Comparison of ENCODE assay signal across 8 cellular contexts in genomic region chr9:117644133-117644532, GRCh38.
DNase-seq lines count a peak whose midpoint lies in the region; ATAC-seq and TF ChIP-seq lines count a peak whose summit lies in the region.

No MANE protein-coding gene starts in this region.

- H3K9ac ChIP-seq in SU-DHL-6 (ENCODE audit: low read length) = no peak overlapping the region

- no peaks in the 10 kb centered on the region for H3K9me3 ChIP-seq in SU-DHL-6 (ENCODE audit: insufficient read depth, low read length)
- no peaks in the 10 kb centered on the region for H3K9me3 ChIP-seq in stomach
- H3K9me3 ChIP-seq in A673 (ENCODE audit: low read depth, low read length, poor library complexity, severe bottlenecking) = no peaks in the 10 kb centered on the region

- no peaks in the 10 kb centered on the region for H3F3A ChIP-seq in SU-DHL-6 (ENCODE audit: insufficient read depth)

- intact Hi-C loops in stomach (cut with DNase I; ENCODE audit: low total_unique reads) = no loop called here
- intact Hi-C loops in A673 (cut with micrococcal nuclease; ENCODE audit: unreplicated experiment) = loop anchor here (2.0 to 10.0 kb wide), 2 partner anchors 531 to 1721 kb away; no protein-coding TSS in a partner anchor

- H3K4me2 ChIP-seq in SU-DHL-6 (ENCODE audit: low read depth, low read length, poor library complexity, severe bottlenecking) = peak overlapping the region; percentile 4

- H3K27ac Mint-ChIP-seq in T-helper 2 cell treated with Interferon-gamma antibody and Interleukin-4, amounts not matched to agents 5 μg/mL and 100 μg/mL, for 36 hours = no peak overlapping the region

- H3K27me3 ChIP-seq in SU-DHL-6 (ENCODE audit: low read length) (no peaks in the 10 kb centered on the region), stomach (peaks cover 0 to 24% (median 0%) of the 10 kb centered on the region in 3 donors), A673 (replicated peaks; ENCODE audit: insufficient read depth, low read depth, low read length, poor library complexity) (peaks cover 54% of the 10 kb centered on the region)

- WGBS in stomach, 5 donors = 24 to 44% (median 32%) methylated on average over 3 of the region's 3 CpGs

- H3K27ac ChIP-seq in SU-DHL-6 (ENCODE audit: low read depth, low read length) (no peak overlapping the region), stomach (peak overlapping the region in 4 of 5 donors; percentile 39 to 68 (median 56)), A673 (ENCODE audit: low read depth, low read length, poor library complexity, severe bottlenecking) (no peak overlapping the region)

- H2AFZ ChIP-seq in SU-DHL-6 (ENCODE audit: low read depth, low read length, severe bottlenecking) = no peak overlapping the region

- CTCF ChIA-PET in A673 (lab: Charles Lee) = no interaction called here

- peak overlapping the region; percentile 13 for H3K4me3 Mint-ChIP-seq in T-helper 2 cell treated with Interferon-gamma antibody and Interleukin-4, amounts not matched to agents 5 μg/mL and 100 μg/mL, for 36 hours

- peaks cover 15% of the 10 kb centered on the region for H3K27me3 Mint-ChIP-seq in T-helper 2 cell treated with Interferon-gamma antibody and Interleukin-4, amounts not matched to agents 5 μg/mL and 100 μg/mL, for 36 hours (ENCODE audit: low read depth)

- no peaks in the 10 kb centered on the region for H4K20me1 ChIP-seq in SU-DHL-6 (ENCODE audit: low read depth, low read length)

- no peaks in the 10 kb centered on the region for H3K79me2 ChIP-seq in SU-DHL-6 (ENCODE audit: insufficient read depth, low read length)

- peak; percentile 15 for ATAC-seq in HG03103 (IDR thresholded peaks at IDR 0.05; ENCODE audit: low read depth, unreplicated experiment)

- TF ChIP-seq CTCF in SU-DHL-6 (IDR thresholded peaks at IDR 0.05; ENCODE audit: insufficient read depth, low read length, poor library complexity, severe bottlenecking) (no peak), stomach (IDR thresholded peaks at IDR 0.05) (no peak), A673 (conservative IDR thresholded peaks at IDR 0.05; ENCODE audit: low read depth, low read length) (no peak)

- POLR2A ChIA-PET in A673 (lab: Charles Lee; ENCODE audit: low non-redundant PET) = no interaction called here

- BruUV-seq in A673 (replicated peaks; lab: Mats Ljungman, UMichigan) = no TSS peak

- H3K4me3 ChIP-seq in SU-DHL-6 (ENCODE audit: insufficient read depth, low read length, poor library complexity, severe bottlenecking) = no peak overlapping the region
- H3K4me3 ChIP-seq in stomach = peak overlapping the region; percentile 18 to 23 (median 22)
- no peak overlapping the region for H3K4me3 ChIP-seq in A673 (ENCODE audit: low read depth, low read length, poor library complexity, severe bottlenecking)

- no peaks in the 10 kb centered on the region for H3K9me3 Mint-ChIP-seq in T-helper 2 cell treated with Interferon-gamma antibody and Interleukin-4, amounts not matched to agents 5 μg/mL and 100 μg/mL, for 36 hours

- no peak for TF ChIP-seq POLR2A in stomach (IDR thresholded peaks at IDR 0.05)

- H3K4me1 Mint-ChIP-seq in T-helper 2 cell treated with Interferon-gamma antibody and Interleukin-4, amounts not matched to agents 5 μg/mL and 100 μg/mL, for 36 hours (ENCODE audit: low read depth) = peaks cover 6% of the 10 kb centered on the region

- no peaks in the 10 kb centered on the region for H3K36me3 Mint-ChIP-seq in T-helper 2 cell treated with Interferon-gamma antibody and Interleukin-4, amounts not matched to agents 5 μg/mL and 100 μg/mL, for 36 hours (ENCODE audit: low read depth)

- peaks cover 0 to 27% (median 15%) of the 10 kb centered on the region in 4 donors for H3K4me1 ChIP-seq in stomach
- no peaks in the 10 kb centered on the region for H3K4me1 ChIP-seq in A673 (ENCODE audit: insufficient read depth, low read length, poor library complexity, severe bottlenecking)

- DNase-seq in T-helper 2 cell treated with Interferon-gamma antibody and Interleukin-4, amounts not matched to agents 5 μg/mL and 100 μg/mL, for 36 hours (ENCODE audit: low spot score) = no peak
- DNase-seq in T-helper 2 cell = no peak
- DNase-seq in stomach = no peak
- DNase-seq in NCI-H2107 (lab: John Stamatoyannopoulos, UW) = no peak
- no peak for DNase-seq in A673 (ENCODE audit: low spot score)
- DNase-seq in cortex of kidney (lab: John Stamatoyannopoulos, UW) = no peak

- TF ChIP-seq EP300 in stomach (IDR thresholded peaks at IDR 0.05) = no peak

- no peaks in the 10 kb centered on the region for H3K9me2 ChIP-seq in SU-DHL-6 (replicated peaks; ENCODE audit: insufficient read depth, low read length)

- H3K36me3 ChIP-seq in SU-DHL-6 (ENCODE audit: low read length) (no peaks in the 10 kb centered on the region), stomach (no peaks in the 10 kb centered on the region), A673 (ENCODE audit: insufficient read depth, low read length, poor library complexity, severe bottlenecking) (no peaks in the 10 kb centered on the region)

Comparison
In these comparisons a context has a peak if more than half of its experiments do, and no peak if none do; other contexts are left out.
1. H3K27ac ChIP-seq: peak in stomach (4 of 5); none in SU-DHL-6 (single experiment) and A673 (single experiment).
2. H3K4me3 ChIP-seq: peak in stomach (4 of 4); none in SU-DHL-6 (single experiment) and A673 (single experiment).